ENCODE assay signal across 21 cellular contexts in genomic region chr10:1159131-1160061, GRCh38.
A peak's percentile ranks its signal among the peaks of the same experiment; 100 is the strongest.
DNase-seq lines count a peak whose midpoint lies in the region; ATAC-seq and TF ChIP-seq lines count a peak whose summit lies in the region.
"Had no signal": no experiment of that assay in that cellular context is flagged by ENCODE, and none has a peak within 500 bp of the region (broad histone marks: within the 10 kb centered on the region; RNA-seq: fewer than 3 reads in every experiment).

No MANE protein-coding gene starts in this region.

- WGBS in upper lobe of left lung, 2 donors, result 88 to 90% methylated on average over 48 to 56 of the region's 59 CpGs
- WGBS in hepatocyte (ENCODE audit: low lambda C conversion rate, missing lambda C conversion rate), result 91% methylated on average over 53 of the region's 59 CpGs

- no peaks in the 10 kb centered on the region for H3K9me2 ChIP-seq in hepatocyte (replicated peaks; ENCODE audit: insufficient read depth)

- TF ChIP-seq POLR2A in upper lobe of left lung (IDR thresholded peaks at IDR 0.05), result no peak

- TF ChIP-seq EP300 in upper lobe of left lung (IDR thresholded peaks at IDR 0.05), result no peak

- no peaks in the 10 kb centered on the region for H3K4me1 Mint-ChIP-seq in activated T-helper 2 cell treated with anti-CD3 and anti-CD28 coated beads, Interferon-gamma antibody, Interleukin-2, Interleukin-4, amounts not matched to agents 10 μg/mL and 5 μg/mL and 100 μg/mL, durations not matched to agents 14 hours and 24 hours and 36 hours (ENCODE audit: low read depth)
- H3K4me1 Mint-ChIP-seq: activated naive CD8-positive, alpha-beta T cell treated with anti-CD3 and anti-CD28 coated beads for 36 hours; T-cell had no signal

- H3K27ac ChIP-seq in upper lobe of left lung, result no peak overlapping the region
- H3K27ac ChIP-seq in hepatocyte, result no peak overlapping the region
- H3K27ac ChIP-seq: BLaER1 treated with 17β-estradiol and CSF1 and Interleukin-3, amounts not matched to agents 10 nM and 100 nM; breast epithelium; HL-60; thyroid gland had no signal

- H3K27me3 ChIP-seq in upper lobe of left lung, result no peaks in the 10 kb centered on the region
- H3K27me3 ChIP-seq in hepatocyte, result no peaks in the 10 kb centered on the region
- H3K27me3 ChIP-seq: breast epithelium, thyroid gland had no signal

- H3K4me3 Mint-ChIP-seq in activated T-helper 2 cell treated with anti-CD3 and anti-CD28 coated beads, Interferon-gamma antibody, Interleukin-2, Interleukin-4, amounts not matched to agents 10 μg/mL and 5 μg/mL and 100 μg/mL, durations not matched to agents 14 hours and 24 hours and 36 hours (ENCODE audit: low read depth), result peak overlapping the region; percentile 31
- H3K4me3 Mint-ChIP-seq: activated naive CD8-positive, alpha-beta T cell treated with anti-CD3 and anti-CD28 coated beads for 36 hours had no signal

- no peak overlapping the region for H3K27ac Mint-ChIP-seq in activated T-helper 2 cell treated with anti-CD3 and anti-CD28 coated beads, Interferon-gamma antibody, Interleukin-2, Interleukin-4, amounts not matched to agents 10 μg/mL and 5 μg/mL and 100 μg/mL, durations not matched to agents 14 hours and 24 hours and 36 hours
- H3K27ac Mint-ChIP-seq: activated naive CD8-positive, alpha-beta T cell treated with anti-CD3 and anti-CD28 coated beads for 36 hours; T-cell had no signal

- H3K36me3 ChIP-seq in upper lobe of left lung, result no peaks in the 10 kb centered on the region
- no peaks in the 10 kb centered on the region for H3K36me3 ChIP-seq in hepatocyte (replicated peaks; ENCODE audit: insufficient read depth, low read depth)
- H3K36me3 ChIP-seq: BLaER1 treated with 17β-estradiol and CSF1 and Interleukin-3, amounts not matched to agents 10 nM and 100 nM; breast epithelium; thyroid gland had no signal

- no peak for ATAC-seq in left lobe of liver
- ATAC-seq in upper lobe of left lung (ENCODE audit: low FRiP score in 2 of 2), result peak in 1 of 2 donors; percentile 23
- ATAC-seq in HG02571 (IDR thresholded peaks at IDR 0.05; ENCODE audit: unreplicated experiment), result no peak
- ATAC-seq: mucosa of descending colon had no signal

- H3K79me2 ChIP-seq in hepatocyte, result no peaks in the 10 kb centered on the region

- no peak overlapping the region for H2AFZ ChIP-seq in hepatocyte

- peaks cover 3% of the 10 kb centered on the region for H3K27me3 Mint-ChIP-seq in activated T-helper 2 cell treated with anti-CD3 and anti-CD28 coated beads, Interferon-gamma antibody, Interleukin-2, Interleukin-4, amounts not matched to agents 10 μg/mL and 5 μg/mL and 100 μg/mL, durations not matched to agents 14 hours and 24 hours and 36 hours (ENCODE audit: low read depth)
- H3K27me3 Mint-ChIP-seq: activated naive CD8-positive, alpha-beta T cell treated with anti-CD3 and anti-CD28 coated beads for 36 hours had no signal

- H3K9me3 ChIP-seq in upper lobe of left lung (no peaks in the 10 kb centered on the region), hepatocyte (ENCODE audit: low read depth) (no peaks in the 10 kb centered on the region)
- H3K9me3 ChIP-seq: BLaER1 treated with 17β-estradiol and CSF1 and Interleukin-3, amounts not matched to agents 10 nM and 100 nM; breast epithelium; mucosa of descending colon; thyroid gland had no signal

- TF ChIP-seq CTCF in upper lobe of left lung (IDR thresholded peaks at IDR 0.05), result no peak
- no peak for TF ChIP-seq CTCF in hepatocyte (IDR thresholded peaks at IDR 0.05; ENCODE audit: poor library complexity)

- DNase-seq in activated CD8-positive, alpha-beta memory T cell treated with anti-CD3 and anti-CD28 coated beads for 24 hours, result peak; percentile 11
- DNase-seq in activated CD8-positive, alpha-beta memory T cell treated with anti-CD3 and anti-CD28 coated beads, Interleukin-2, amount 50 U/mL, for 4 hours, result no peak
- DNase-seq in activated T-helper 2 cell treated with anti-CD3 and anti-CD28 coated beads, Interferon-gamma antibody, Interleukin-2, Interleukin-4, amounts not matched to agents 10 μg/mL and 5 μg/mL and 100 μg/mL, durations not matched to agents 14 hours and 24 hours and 36 hours (ENCODE audit: low spot score), result no peak
- DNase-seq in left lobe of liver (ENCODE audit: low spot score), result peak; percentile 24
- peak; percentile 6 to 73 for DNase-seq in upper lobe of left lung
- DNase-seq in activated CD4-positive, alpha-beta T cell treated with anti-CD3 and anti-CD28 coated beads for 4 hours, result no peak
- no peak for DNase-seq in hepatocyte (ENCODE audit: low spot score)
- DNase-seq: activated naive CD8-positive, alpha-beta T cell treated with anti-CD3 and anti-CD28 coated beads for 36 hours; KBM-7; mucosa of descending colon; NCI-H1092 treated with DMSO at 0.1 percent for 48 hours; NCI-H82; nucleus accumbens; RPMI8226; stimulated activated CD4-positive, alpha-beta T cell treated with anti-CD3 and anti-CD28 coated beads, Interleukin-4, amount 100 ng/mL, for 24 hours; thyroid gland had no signal

- H4K20me1 ChIP-seq in hepatocyte (ENCODE audit: insufficient read depth, poor library complexity, severe bottlenecking), result no peaks in the 10 kb centered on the region
- H4K20me1 ChIP-seq: BLaER1 treated with 17β-estradiol and CSF1 and Interleukin-3, amounts not matched to agents 10 nM and 100 nM had no signal

- H3K9me3 Mint-ChIP-seq in activated T-helper 2 cell treated with anti-CD3 and anti-CD28 coated beads, Interferon-gamma antibody, Interleukin-2, Interleukin-4, amounts not matched to agents 10 μg/mL and 5 μg/mL and 100 μg/mL, durations not matched to agents 14 hours and 24 hours and 36 hours, result no peaks in the 10 kb centered on the region
- H3K9me3 Mint-ChIP-seq: activated naive CD8-positive, alpha-beta T cell treated with anti-CD3 and anti-CD28 coated beads for 36 hours; T-cell had no signal

- no peak overlapping the region for H3K4me3 ChIP-seq in upper lobe of left lung
- H3K4me3 ChIP-seq in hepatocyte, result no peak overlapping the region
- H3K4me3 ChIP-seq: BLaER1 treated with 17β-estradiol and CSF1 and Interleukin-3, amounts not matched to agents 10 nM and 100 nM; breast epithelium; mucosa of descending colon; thyroid gland had no signal

- no peaks in the 10 kb centered on the region for H3K4me1 ChIP-seq in upper lobe of left lung
- no peaks in the 10 kb centered on the region for H3K4me1 ChIP-seq in hepatocyte (ENCODE audit: insufficient read depth)
- H3K4me1 ChIP-seq: breast epithelium, thyroid gland had no signal

- intact Hi-C loops in activated T-helper 2 cell treated with anti-CD3 and anti-CD28 coated beads, Interferon-gamma antibody, Interleukin-2, Interleukin-4, amounts not matched to agents 10 μg/mL and 5 μg/mL and 100 μg/mL, durations not matched to agents 14 hours and 24 hours and 36 hours (cut with micrococcal nuclease), result no loop called here

- H3K36me3 Mint-ChIP-seq in activated T-helper 2 cell treated with anti-CD3 and anti-CD28 coated beads, Interferon-gamma antibody, Interleukin-2, Interleukin-4, amounts not matched to agents 10 μg/mL and 5 μg/mL and 100 μg/mL, durations not matched to agents 14 hours and 24 hours and 36 hours (ENCODE audit: low read depth), result no peaks in the 10 kb centered on the region
- H3K36me3 Mint-ChIP-seq: activated naive CD8-positive, alpha-beta T cell treated with anti-CD3 and anti-CD28 coated beads for 36 hours; T-cell had no signal

- H3K4me2 ChIP-seq in hepatocyte, result no peak overlapping the region
- H3K4me2 ChIP-seq: BLaER1 treated with 17β-estradiol and CSF1 and Interleukin-3, amounts not matched to agents 10 nM and 100 nM had no signal

Comparison
In these comparisons a context has a peak if more than half of its experiments do, and no peak if none do; other contexts are left out.
1. DNase-seq: peak in activated CD8-positive, alpha-beta memory T cell treated with anti-CD3 and anti-CD28 coated beads for 24 hours (single experiment), left lobe of liver (single experiment) and upper lobe of left lung (2 of 2); none in activated CD8-positive, alpha-beta memory T cell treated with anti-CD3 and anti-CD28 coated beads, Interleukin-2, amount 50 U/mL, for 4 hours (single experiment), activated T-helper 2 cell treated with anti-CD3 and anti-CD28 coated beads, Interferon-gamma antibody, Interleukin-2, Interleukin-4, amounts not matched to agents 10 μg/mL and 5 μg/mL and 100 μg/mL, durations not matched to agents 14 hours and 24 hours and 36 hours (single experiment), activated CD4-positive, alpha-beta T cell treated with anti-CD3 and anti-CD28 coated beads for 4 hours (0 of 2) and hepatocyte (single experiment).